Comparison of ENCODE assay signal across 26 cellular contexts in genomic region chr1:29756901-29757729, GRCh38.
"Had no signal": no experiment of that assay in that cellular context is flagged by ENCODE, and none has a peak within 500 bp of the region (broad histone marks: within the 10 kb centered on the region; RNA-seq: fewer than 3 reads in every experiment).

No MANE protein-coding gene starts in this region.

- H3K36me3 ChIP-seq: breast epithelium, gastrocnemius medialis, lower lobe of right lung, thoracic aorta had no signal

- H3K4me3 ChIP-seq: breast epithelium, gastrocnemius medialis, lower lobe of right lung, psoas muscle, thoracic aorta had no signal

- H3K9ac ChIP-seq: parathyroid adenoma had no signal

- H3K9me3 Mint-ChIP-seq: activated CD8-positive, alpha-beta T cell treated with anti-CD3 and anti-CD28 coated beads for 36 hours; activated naive CD4-positive, alpha-beta T cell treated with anti-CD3 and anti-CD28 coated beads, Interleukin-2, amount 50 U/mL, for 72 hours; activated T-cell treated with anti-CD3 and anti-CD28 coated beads, Interleukin-2, amount 50 U/mL, for 72 hours; T-helper 1 cell treated with Interleukin-12 subunit alpha and Interleukin-12 subunit beta and Interleukin-4 antibody, amounts not matched to agents 30 μg/mL and 1 μg/mL, for 36 hours had no signal

- H3K9me3 ChIP-seq: breast epithelium, gastrocnemius medialis, lower lobe of right lung, psoas muscle, thoracic aorta had no signal

- H3K27ac ChIP-seq: breast epithelium, gastrocnemius medialis, lower lobe of right lung, parathyroid adenoma, psoas muscle, thoracic aorta had no signal

- H3K4me1 ChIP-seq: breast epithelium, gastrocnemius medialis, lower lobe of right lung, parathyroid adenoma, psoas muscle had no signal

- H3K27ac Mint-ChIP-seq: activated CD8-positive, alpha-beta T cell treated with anti-CD3 and anti-CD28 coated beads for 36 hours; activated naive CD4-positive, alpha-beta T cell treated with anti-CD3 and anti-CD28 coated beads, Interleukin-2, amount 50 U/mL, for 72 hours; activated T-cell treated with anti-CD3 and anti-CD28 coated beads, Interleukin-2, amount 50 U/mL, for 72 hours; naive thymus-derived CD4-positive, alpha-beta T cell; T-helper 1 cell treated with Interleukin-12 subunit alpha and Interleukin-12 subunit beta and Interleukin-4 antibody, amounts not matched to agents 30 μg/mL and 1 μg/mL, for 36 hours had no signal

- DNase-seq: activated CD4-positive, alpha-beta T cell treated with anti-CD3 and anti-CD28 coated beads, Interleukin-2, amount 50 U/mL, for 1 hour; activated CD4-positive, CD25-positive, alpha-beta regulatory T cell treated with anti-CD3 and anti-CD28 coated beads, Interleukin-2, amount 50 U/mL, for 72 hours; activated CD8-positive, alpha-beta T cell treated with anti-CD3 and anti-CD28 coated beads for 36 hours; activated naive CD4-positive, alpha-beta T cell; activated T-cell treated with anti-CD3 and anti-CD28 coated beads for 4 hours; activated T-cell treated with anti-CD3 and anti-CD28 coated beads, Interleukin-2, amount 50 U/mL, for 72 hours; central memory CD4-positive, alpha-beta T cell; dermis blood vessel endothelial cell; effector CD8-positive, alpha-beta T cell; gastrocnemius medialis; hippocampal formation; kidney; lower lobe of right lung; naive thymus-derived CD4-positive, alpha-beta T cell; nucleus accumbens; psoas muscle; stimulated activated CD4-positive, alpha-beta T cell treated with anti-CD3 and anti-CD28 coated beads, Interleukin-15, amount 100 ng/mL, for 24 hours; stimulated activated CD4-positive, alpha-beta T cell treated with anti-CD3 and anti-CD28 coated beads, Interleukin-2, amount 100 ng/mL, for 24 hours; stimulated activated naive CD8-positive, alpha-beta T cell treated with anti-CD3 and anti-CD28 coated beads, Interleukin-15, Interleukin-2, amounts not matched to agents 100 U/mL and 50 U/mL, for 24 hours; T-helper 9 cell; trophoblast cell had no signal

- H3K36me3 Mint-ChIP-seq: activated naive CD4-positive, alpha-beta T cell treated with anti-CD3 and anti-CD28 coated beads, Interleukin-2, amount 50 U/mL, for 72 hours; naive thymus-derived CD4-positive, alpha-beta T cell had no signal

- H2AFZ ChIP-seq: parathyroid adenoma had no signal

- H3K27me3 ChIP-seq: gastrocnemius medialis had no signal

- H3K4me3 Mint-ChIP-seq: activated CD8-positive, alpha-beta T cell treated with anti-CD3 and anti-CD28 coated beads for 36 hours; activated T-cell treated with anti-CD3 and anti-CD28 coated beads, Interleukin-2, amount 50 U/mL, for 72 hours; naive thymus-derived CD4-positive, alpha-beta T cell; T-helper 1 cell treated with Interleukin-12 subunit alpha and Interleukin-12 subunit beta and Interleukin-4 antibody, amounts not matched to agents 30 μg/mL and 1 μg/mL, for 36 hours had no signal

- H3K79me2 ChIP-seq: parathyroid adenoma had no signal
